13 cellular contexts compared by ENCODE assay signal in the genomic region with DNA sequence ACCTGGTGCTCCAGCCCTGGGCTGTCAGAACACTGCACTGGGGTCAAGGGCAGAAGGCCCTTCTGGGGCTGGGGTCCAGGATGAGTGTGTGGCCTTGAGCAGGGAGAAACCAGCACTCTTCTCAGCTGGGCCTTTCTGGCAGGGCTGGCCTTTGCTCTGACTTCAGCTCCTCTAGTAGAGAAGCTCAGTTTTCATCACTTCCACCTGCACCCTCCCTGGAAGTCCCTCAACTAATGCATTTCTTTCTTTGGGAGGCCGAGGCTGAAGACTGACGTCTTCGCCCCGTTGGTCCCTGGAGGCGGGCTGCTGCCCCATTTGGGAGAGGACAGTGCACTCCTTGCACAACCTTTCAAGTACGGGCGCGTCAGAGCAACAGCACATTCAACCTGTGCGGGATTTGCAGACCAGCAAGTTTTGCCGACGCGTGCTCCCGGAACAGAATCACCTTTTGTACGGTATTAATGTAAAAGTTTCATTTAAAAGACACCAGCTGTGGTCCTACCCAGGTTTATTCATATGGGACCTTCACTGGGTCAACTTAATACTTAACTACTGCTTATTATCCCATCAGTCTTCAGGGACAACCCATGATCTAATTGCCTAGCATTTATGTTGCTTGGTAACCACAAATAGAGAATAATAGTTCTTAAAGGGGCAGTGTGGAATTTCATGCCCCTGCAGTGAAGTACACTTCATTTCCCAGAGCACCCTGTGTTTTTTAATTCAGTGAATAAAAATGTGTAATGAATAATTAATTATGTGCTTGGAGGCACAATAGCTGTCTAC.
DNase-seq lines count a peak whose midpoint lies in the region; ATAC-seq and TF ChIP-seq lines count a peak whose summit lies in the region.
"Had no signal": no experiment of that assay in that cellular context is flagged by ENCODE, and none has a peak within 500 bp of the region (broad histone marks: within the 10 kb centered on the region; RNA-seq: fewer than 3 reads in every experiment).

No MANE protein-coding gene starts in this region.

- 22 to 37% methylated on average over 6 to 13 of the region's 14 CpGs for WGBS in gastroesophageal sphincter (ENCODE audit: low coverage in 1 of 2), 2 donors
- WGBS in testis, 2 donors: 36 to 65% methylated on average over 14 of the region's 14 CpGs

- BruUV-seq in OCI-LY7 (replicated peaks; lab: Mats Ljungman, UMichigan): no TSS peak

- H3K4me2 ChIP-seq in OCI-LY7 (ENCODE audit: low read length): no peak overlapping the region

- ATAC-seq in gastroesophageal sphincter (peak; percentile 31), HG03342 (IDR thresholded peaks at IDR 0.05; ENCODE audit: unreplicated experiment) (no peak)
- ATAC-seq: activated CD8-positive, alpha-beta memory T cell treated with anti-CD3 and anti-CD28 coated beads, Interleukin-2, amount 10 ng/mL, durations not matched to agents 7 days and 5 days; CD8-positive, alpha-beta T cell; T-helper 17 cell had no signal

- TF ChIP-seq EP300 in gastroesophageal sphincter (IDR thresholded peaks at IDR 0.05): no peak

- POLR2A ChIA-PET in OCI-LY7 (lab: Charles Lee): no interaction called here

- no peaks in the 10 kb centered on the region for H3K36me3 ChIP-seq in SK-N-MC (ENCODE audit: insufficient read depth, low read length)
- H3K36me3 ChIP-seq in gastroesophageal sphincter: no peaks in the 10 kb centered on the region
- H3K36me3 ChIP-seq in testis (ENCODE audit: low read depth, missing control alignments): no peaks in the 10 kb centered on the region
- H3K36me3 ChIP-seq in OCI-LY7 (ENCODE audit: insufficient read depth, low read length): no peaks in the 10 kb centered on the region

- H3K9ac ChIP-seq in SK-N-MC (ENCODE audit: insufficient read length): no peak overlapping the region

- H3K27ac ChIP-seq in SK-N-MC: no peak overlapping the region
- peak overlapping the region in 1 of 4 donors; percentile 10 for H3K27ac ChIP-seq in gastroesophageal sphincter
- no peak overlapping the region for H3K27ac ChIP-seq in testis
- H3K27ac ChIP-seq in OCI-LY7 (ENCODE audit: low read depth, low read length, poor library complexity, severe bottlenecking): no peak overlapping the region

- intact Hi-C loops in testis (cut with DNase I; ENCODE audit: low total_unique reads): no loop called here
- intact Hi-C loops in OCI-LY7 (cut with micrococcal nuclease; ENCODE audit: unreplicated experiment): no loop called here

- no peaks in the 10 kb centered on the region for H3K9me2 ChIP-seq in OCI-LY7 (ENCODE audit: insufficient read depth, low read length)

- H4K20me1 ChIP-seq in OCI-LY7 (ENCODE audit: insufficient read depth, low read length): no peaks in the 10 kb centered on the region

- H3K4me1 ChIP-seq in gastroesophageal sphincter (peaks cover 0 to 25% (median 4%) of the 10 kb centered on the region in 3 donors), testis (no peaks in the 10 kb centered on the region), OCI-LY7 (ENCODE audit: insufficient read depth, low read length, poor library complexity, severe bottlenecking) (no peaks in the 10 kb centered on the region)

- CTCF ChIA-PET in OCI-LY7 (lab: Charles Lee; ENCODE audit: unreplicated experiment): no interaction called here

- H3K4me3 ChIP-seq in SK-N-MC (no peak overlapping the region), gastroesophageal sphincter (no peak overlapping the region), testis (peak overlapping the region; percentile 26 to 51), OCI-LY7 (ENCODE audit: low read depth, low read length, poor library complexity, severe bottlenecking) (no peak overlapping the region)

- TF ChIP-seq POLR2A in gastroesophageal sphincter (IDR thresholded peaks at IDR 0.05) (no peak), testis (IDR thresholded peaks at IDR 0.05) (no peak)

- no peaks in the 10 kb centered on the region for H3K79me2 ChIP-seq in OCI-LY7 (ENCODE audit: insufficient read depth, low read depth, low read length)

- H3K9me3 ChIP-seq in SK-N-MC (ENCODE audit: low read depth, low read length) (no peaks in the 10 kb centered on the region), gastroesophageal sphincter (peaks cover 0 to 6% (median 0%) of the 10 kb centered on the region in 3 donors), testis (no peaks in the 10 kb centered on the region), OCI-LY7 (ENCODE audit: low read length) (no peaks in the 10 kb centered on the region)

- peak; percentile 36 for DNase-seq in NCI-H510A treated with DMSO at 0.1 percent for 48 hours (lab: John Stamatoyannopoulos, UW)
- DNase-seq in NCI-H510A (lab: John Stamatoyannopoulos, UW): no peak
- DNase-seq in SK-N-MC (ENCODE audit: low read depth, low spot score): peak; percentile 14
- no peak for DNase-seq in testis
- DNase-seq in OCI-LY7 (ENCODE audit: low spot score): no peak
- DNase-seq in SKM-1 treated with dmso at 0.1 percent for 144 hours (lab: John Stamatoyannopoulos, UW; ENCODE audit: unreplicated experiment): no peak
- DNase-seq: activated CD4-positive, CD25-positive, alpha-beta regulatory T cell; activated CD8-positive, alpha-beta memory T cell treated with anti-CD3 and anti-CD28 coated beads, Interleukin-2, amount 10 ng/mL, durations not matched to agents 7 days and 5 days; activated naive CD4-positive, alpha-beta T cell treated with Interleukin-2 at 50 U/mL for 16 hours; CD8-positive, alpha-beta T cell; T-helper 17 cell had no signal

- no peak overlapping the region for H2AFZ ChIP-seq in OCI-LY7 (ENCODE audit: low read length)

- H3K27me3 ChIP-seq in gastroesophageal sphincter (no peaks in the 10 kb centered on the region), testis (no peaks in the 10 kb centered on the region)

- TF ChIP-seq CTCF in gastroesophageal sphincter (IDR thresholded peaks at IDR 0.05) (no peak), testis (IDR thresholded peaks at IDR 0.05) (no peak), OCI-LY7 (conservative IDR thresholded peaks at IDR 0.05; ENCODE audit: low read length) (no peak)

Comparison
In these comparisons a context has a peak if more than half of its experiments do, and no peak if none do; other contexts are left out.
1. DNase-seq: peak in NCI-H510A treated with DMSO at 0.1 percent for 48 hours (single experiment) and SK-N-MC (single experiment); none in NCI-H510A (single experiment), testis (single experiment), OCI-LY7 (single experiment) and SKM-1 treated with dmso at 0.1 percent for 144 hours (single experiment).
2. H3K4me3 ChIP-seq: peak in testis (2 of 2); none in SK-N-MC (single experiment), gastroesophageal sphincter (0 of 2) and OCI-LY7 (single experiment).